9 cellular contexts compared by ENCODE assay signal in genomic region chr1:109877320-109877771, GRCh38. TPM values are rescaled to one million over a fixed set of nuclear protein-coding genes. Genes with fewer than 3 reads are reported as not detected.
DNase-seq lines count a peak whose midpoint lies in the region; ATAC-seq and TF ChIP-seq lines count a peak whose summit lies in the region.
"Had no signal": no experiment of that assay in that cellular context is flagged by ENCODE, and none has a peak within 500 bp of the region (broad histone marks: within the 10 kb centered on the region; RNA-seq: fewer than 3 reads in every experiment).

No MANE protein-coding gene starts in this region.

- no peaks in the 10 kb centered on the region for H3K36me3 ChIP-seq in adrenal gland (replicated peaks in 1 of 2)
- H3K36me3 ChIP-seq in right atrium auricular region = no peaks in the 10 kb centered on the region
- H3K36me3 ChIP-seq in psoas muscle (ENCODE audit: insufficient read depth in 1 of 2, low read depth in 1 of 2) = no peaks in the 10 kb centered on the region
- no peaks in the 10 kb centered on the region for H3K36me3 ChIP-seq in CD8-positive, alpha-beta memory T cell (ENCODE audit: insufficient read depth, low read length)

- DNase-seq in Calu3 (peak; percentile 44), adrenal gland (peak in 6 of 7 donors; percentile 32 to 71 (median 60)), right atrium auricular region (ENCODE audit: low spot score) (peak; percentile 84), psoas muscle (peak; percentile 80 to 87), NCI-H187 (lab: John Stamatoyannopoulos, UW) (no peak), SIG-M5 treated with dmso at 0.1 percent for 504 hours (lab: John Stamatoyannopoulos, UW; ENCODE audit: unreplicated experiment) (no peak)
- DNase-seq in CD8-positive, alpha-beta memory T cell = no peak

- POLR2A ChIA-PET in CD8-positive, alpha-beta memory T cell (lab: Charles Lee) = no interaction called here

- H3K4me1 ChIP-seq in adrenal gland (replicated peaks in 1 of 2) = peaks cover 19 to 31% of the 10 kb centered on the region in 2 donors
- H3K4me1 ChIP-seq in right atrium auricular region = peaks cover 0 to 41% of the 10 kb centered on the region in 2 donors
- no peaks in the 10 kb centered on the region for H3K4me1 ChIP-seq in psoas muscle
- H3K4me1 ChIP-seq in CD8-positive, alpha-beta memory T cell (ENCODE audit: insufficient read depth, low read length) = peaks cover 4% of the 10 kb centered on the region

- TF ChIP-seq CTCF in Calu3 (IDR thresholded peaks at IDR 0.05; ENCODE audit: unreplicated experiment) (no peak), adrenal gland (IDR thresholded peaks at IDR 0.05) (peak in 3 of 6 experiments; percentile 8 to 39 (median 29)), right atrium auricular region (IDR thresholded peaks at IDR 0.05) (peak in 1 of 2 donors; percentile 32), psoas muscle (IDR thresholded peaks at IDR 0.05) (peak; percentile 20)

- no peak overlapping the region for H3K4me3 Mint-ChIP-seq in Calu3 (ENCODE audit: low read depth, unreplicated experiment)
- no peak overlapping the region for H3K4me3 Mint-ChIP-seq in CD8-positive, alpha-beta memory T cell

- H3K27ac ChIP-seq in adrenal gland (peak overlapping the region in 4 of 5 donors; percentile 46 to 88 (median 74)), right atrium auricular region (peak overlapping the region; percentile 74 to 83), psoas muscle (peak overlapping the region; percentile 53)
- no peak overlapping the region for H3K27ac ChIP-seq in CD8-positive, alpha-beta memory T cell (ENCODE audit: low read depth, low read length)

- no peaks in the 10 kb centered on the region for H3K4me1 Mint-ChIP-seq in Calu3 (ENCODE audit: low read depth, unreplicated experiment)
- H3K4me1 Mint-ChIP-seq in CD8-positive, alpha-beta memory T cell = peaks cover 9 to 20% (median 14%) of the 10 kb centered on the region in 3 donors

- no TSS peak for BruUV-seq in Calu3 (replicated peaks; lab: Mats Ljungman, UMichigan)

- no peaks in the 10 kb centered on the region for H3K27me3 ChIP-seq in adrenal gland
- no peaks in the 10 kb centered on the region for H3K27me3 ChIP-seq in right atrium auricular region
- peaks cover 0 to 7% (median 0%) of the 10 kb centered on the region in 3 donors for H3K27me3 ChIP-seq in psoas muscle (ENCODE audit: insufficient read depth in 3 of 3, low read length in 2 of 3)
- no peaks in the 10 kb centered on the region for H3K27me3 ChIP-seq in CD8-positive, alpha-beta memory T cell (ENCODE audit: insufficient read depth, low read length, poor library complexity, severe bottlenecking)

- no peak for TF ChIP-seq POLR2A in adrenal gland (IDR thresholded peaks at IDR 0.05)

- H3K4me3 ChIP-seq in adrenal gland (no peak overlapping the region), right atrium auricular region (no peak overlapping the region), psoas muscle (no peak overlapping the region)
- H3K4me3 ChIP-seq in CD8-positive, alpha-beta memory T cell (ENCODE audit: low read length) = no peak overlapping the region

- H3K9me3 ChIP-seq in adrenal gland (replicated peaks in 1 of 3) = no peaks in the 10 kb centered on the region
- H3K9me3 ChIP-seq in right atrium auricular region = no peaks in the 10 kb centered on the region
- no peaks in the 10 kb centered on the region for H3K9me3 ChIP-seq in psoas muscle
- no peaks in the 10 kb centered on the region for H3K9me3 ChIP-seq in CD8-positive, alpha-beta memory T cell (ENCODE audit: low read length)

- CTCF ChIA-PET in Calu3 (lab: Charles Lee) = interaction anchor here (0.6 kb wide), 2 partner anchors 9 to 136 kb away, joined by 3 to 5 read pairs; no protein-coding TSS in a partner anchor
- CTCF ChIA-PET in CD8-positive, alpha-beta memory T cell (lab: Charles Lee) = interaction anchor here (1.1 kb wide), 1 partner anchor 86 kb away, joined by 3 read pairs; no protein-coding TSS in a partner anchor

- H3K9me3 Mint-ChIP-seq in Calu3 (ENCODE audit: low read depth, unreplicated experiment) = no peaks in the 10 kb centered on the region
- no peaks in the 10 kb centered on the region for H3K9me3 Mint-ChIP-seq in CD8-positive, alpha-beta memory T cell
- H3K9me3 Mint-ChIP-seq: activated naive CD4-positive, alpha-beta T cell treated with anti-CD3 and anti-CD28 coated beads, Interleukin-2, amount 50 U/mL, for 72 hours had no signal

- no peaks in the 10 kb centered on the region for H3K27me3 Mint-ChIP-seq in Calu3 (ENCODE audit: unreplicated experiment)
- peaks cover 0 to 3% of the 10 kb centered on the region in 2 donors for H3K27me3 Mint-ChIP-seq in CD8-positive, alpha-beta memory T cell

- no peak overlapping the region for H3K27ac Mint-ChIP-seq in Calu3 (ENCODE audit: unreplicated experiment)
- no peak overlapping the region for H3K27ac Mint-ChIP-seq in CD8-positive, alpha-beta memory T cell
- H3K27ac Mint-ChIP-seq: activated naive CD4-positive, alpha-beta T cell treated with anti-CD3 and anti-CD28 coated beads, Interleukin-2, amount 50 U/mL, for 72 hours had no signal

- intact Hi-C loops in Calu3 (cut with micrococcal nuclease; ENCODE audit: unreplicated experiment) = no loop called here
- intact Hi-C loops in adrenal gland (cut with DNase I) = no loop called here
- intact Hi-C loops in psoas muscle (cut with DNase I) = no loop called here

- ATAC-seq in psoas muscle (peak; percentile 61 to 83 (median 80)), HG02938 (IDR thresholded peaks at IDR 0.05; ENCODE audit: unreplicated experiment) (no peak)
- ATAC-seq: activated naive CD4-positive, alpha-beta T cell treated with anti-CD3 and anti-CD28 coated beads, Interleukin-2, amount 50 U/mL, for 72 hours had no signal

- WGBS in adrenal gland, 4 donors = 56 to 58% (median 57%) methylated on average over 6 to 13 of the region's 13 CpGs
- WGBS in psoas muscle, 3 donors = 21 to 29% (median 27%) methylated on average over 12 to 13 of the region's 13 CpGs

- no peaks in the 10 kb centered on the region for H3K36me3 Mint-ChIP-seq in Calu3 (ENCODE audit: insufficient read depth, unreplicated experiment)
- no peaks in the 10 kb centered on the region for H3K36me3 Mint-ChIP-seq in CD8-positive, alpha-beta memory T cell
- H3K36me3 Mint-ChIP-seq: activated naive CD4-positive, alpha-beta T cell treated with anti-CD3 and anti-CD28 coated beads, Interleukin-2, amount 50 U/mL, for 72 hours had no signal

RNA-seq across cellular contexts. Expression of gene CSF1, which starts 33.3 kb away (rescaled TPM):
- total RNA-seq in Calu3 (2022) (10.8 and 11.1 TPM in 2 replicates), adrenal gland (100 to 1,000 TPM in 6 of 8 donors, 10 to 100 TPM in 2; 34.9 to 295 (median 116) TPM), right atrium auricular region (10 to 100 TPM; 31.4 to 48.4 TPM), psoas muscle (10 to 100 TPM in 3 of 4 donors, 1 to 10 TPM in 1; 7.9 to 14.7 (median 10.6) TPM)
- polyA plus RNA-seq in adrenal gland (10 to 100 TPM; 23.3 to 26.5 (median 24.5) TPM), psoas muscle (10 to 100 TPM in 1 of 3 donors, 1 to 10 TPM in 2; 3.7 to 13.8 (median 6.3) TPM)
- total RNA-seq in CD8-positive, alpha-beta memory T cell = 10 to 100 TPM; 82.8 to 87.8 TPM
- 5.6 TPM for polyA plus RNA-seq in CD8-positive, alpha-beta memory T cell

Comparison
In these comparisons a context has a peak if more than half of its experiments do, and no peak if none do; other contexts are left out.
1. DNase-seq: peak in Calu3 (single experiment), adrenal gland (6 of 7), right atrium auricular region (single experiment) and psoas muscle (2 of 2); none in CD8-positive, alpha-beta memory T cell (0 of 5), NCI-H187 (0 of 2) and SIG-M5 treated with dmso at 0.1 percent for 504 hours (single experiment).